Comparison of ENCODE assay signal across 20 cellular contexts in genomic region chr5:173352366-173353069, GRCh38.
"Had no signal": no experiment of that assay in that cellular context is flagged by ENCODE, and none has a peak within 500 bp of the region (broad histone marks: within the 10 kb centered on the region; RNA-seq: fewer than 3 reads in every experiment).

No MANE protein-coding gene starts in this region.

- H3K9me3 ChIP-seq: colonic mucosa, esophagus squamous epithelium, left lung, psoas muscle, sigmoid colon, thoracic aorta, transverse colon had no signal

- DNase-seq: colonic mucosa; dermis blood vessel endothelial cell; esophagus squamous epithelium; heart right ventricle; hypothalamus; left lung; mesendoderm; naive B cell; occipital lobe; psoas muscle; retina; sigmoid colon; stimulated activated CD4-positive, alpha-beta T cell treated with anti-CD3 and anti-CD28 coated beads, Interleukin-2, amount 100 ng/mL, for 24 hours; stimulated activated CD4-positive, alpha-beta T cell treated with anti-CD3 and anti-CD28 coated beads, Interleukin-4, amount 100 ng/mL, for 4 hours; stimulated activated naive B cell treated with anti-CD40 and anti-IgM and Interleukin-4, amounts not matched to agents 10 μg/mL and 1 μg/mL and 100 μg/mL, for 72 hours; stimulated activated naive CD8-positive, alpha-beta T cell treated with anti-CD3 and anti-CD28 coated beads, Interleukin-15, amount 100 ng/mL, for 72 hours; transverse colon had no signal

- H3K4me1 ChIP-seq: colonic mucosa, esophagus squamous epithelium, left lung, psoas muscle, sigmoid colon, transverse colon had no signal

- H3K36me3 ChIP-seq: colonic mucosa, esophagus squamous epithelium, heart right ventricle, left lung, sigmoid colon, thoracic aorta, transverse colon had no signal

- H3K27me3 ChIP-seq: colonic mucosa, sigmoid colon had no signal

- H3K4me3 ChIP-seq: colonic mucosa, esophagus squamous epithelium, heart right ventricle, left lung, lung, psoas muscle, sigmoid colon, skin epidermis, thoracic aorta, transverse colon had no signal

- ATAC-seq: left lung; psoas muscle; stimulated activated naive B cell treated with anti-CD40 and anti-IgM and Interleukin-4, amounts not matched to agents 10 μg/mL and 1 μg/mL and 100 μg/mL, for 72 hours; stimulated activated naive CD8-positive, alpha-beta T cell treated with anti-CD3 and anti-CD28 coated beads, Interleukin-15, amount 100 ng/mL, for 72 hours had no signal

- H3K27ac ChIP-seq: colonic mucosa, esophagus squamous epithelium, heart right ventricle, left lung, psoas muscle, sigmoid colon, thoracic aorta, transverse colon had no signal
